Comparison of ENCODE assay signal across 26 cellular contexts in the genomic region with DNA sequence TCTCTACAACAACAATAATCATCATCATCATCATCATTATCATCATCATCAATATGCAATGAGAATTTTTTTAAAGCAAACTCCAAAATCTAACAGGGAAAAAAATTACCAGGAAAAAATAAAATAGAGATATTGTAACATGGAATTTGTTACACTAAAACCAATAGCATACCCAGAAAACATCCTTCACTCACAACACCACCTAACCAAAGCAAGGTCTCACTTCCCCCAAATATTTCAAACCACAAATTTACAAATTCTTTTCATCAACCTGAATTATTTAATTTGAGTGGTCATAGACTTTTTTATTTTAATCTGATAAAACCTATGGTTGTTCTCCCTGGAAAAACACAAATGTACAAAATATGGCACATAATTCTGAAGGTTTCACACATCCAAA.
"Had no signal": no experiment of that assay in that cellular context is flagged by ENCODE, and none has a peak within 500 bp of the region (broad histone marks: within the 10 kb centered on the region; RNA-seq: fewer than 3 reads in every experiment).

No MANE protein-coding gene starts in this region.

- H3K36me3 ChIP-seq: adrenal gland, ascending aorta, esophagus squamous epithelium, gastrocnemius medialis, pancreas, right atrium auricular region, spleen, upper lobe of left lung had no signal

- H3K4me3 Mint-ChIP-seq: activated CD4-positive, alpha-beta T cell treated with anti-CD3 and anti-CD28 coated beads, Interleukin-2, amount 10 ng/mL, durations not matched to agents 7 days and 5 days; activated CD8-positive, alpha-beta memory T cell treated with anti-CD3 and anti-CD28 coated beads, Interleukin-2, amount 10 ng/mL, durations not matched to agents 7 days and 5 days; activated CD8-positive, alpha-beta T cell treated with anti-CD3 and anti-CD28 coated beads for 36 hours; activated naive CD4-positive, alpha-beta T cell treated with anti-CD3 and anti-CD28 coated beads, Interleukin-2, amount 10 ng/mL, durations not matched to agents 7 days and 5 days; endodermal cell; nephron progenitor cell; T-helper 1 cell treated with Interleukin-12 subunit alpha and Interleukin-12 subunit beta and Interleukin-4 antibody, amounts not matched to agents 30 μg/mL and 1 μg/mL, for 36 hours had no signal

- ATAC-seq: activated CD8-positive, alpha-beta memory T cell treated with anti-CD3 and anti-CD28 coated beads, Interleukin-2, amount 10 ng/mL, durations not matched to agents 7 days and 5 days; activated CD8-positive, alpha-beta T cell treated with anti-CD3 and anti-CD28 coated beads for 36 hours; gastrocnemius medialis; left ventricle myocardium superior; pancreas; psoas muscle; stimulated activated naive CD8-positive, alpha-beta T cell treated with anti-CD3 and anti-CD28 coated beads, Interleukin-15, Interleukin-2, amounts not matched to agents 100 U/mL and 50 U/mL, for 24 hours had no signal

- H3K27me3 ChIP-seq: adrenal gland, ascending aorta, esophagus squamous epithelium, gastrocnemius medialis, pancreas, right atrium auricular region, spleen, upper lobe of left lung had no signal

- H3K27me3 Mint-ChIP-seq: activated CD4-positive, alpha-beta T cell treated with anti-CD3 and anti-CD28 coated beads, Interleukin-2, amount 10 ng/mL, durations not matched to agents 7 days and 5 days; activated CD8-positive, alpha-beta memory T cell treated with anti-CD3 and anti-CD28 coated beads, Interleukin-2, amount 10 ng/mL, durations not matched to agents 7 days and 5 days; activated CD8-positive, alpha-beta T cell treated with anti-CD3 and anti-CD28 coated beads for 36 hours; activated naive CD4-positive, alpha-beta T cell treated with anti-CD3 and anti-CD28 coated beads, Interleukin-2, amount 10 ng/mL, durations not matched to agents 7 days and 5 days had no signal

- DNase-seq: activated CD4-positive, alpha-beta T cell treated with anti-CD3 and anti-CD28 coated beads, Interleukin-2, amount 10 ng/mL, durations not matched to agents 7 days and 5 days; activated CD8-positive, alpha-beta memory T cell treated with anti-CD3 and anti-CD28 coated beads, Interleukin-2, amount 10 ng/mL, durations not matched to agents 7 days and 5 days; activated CD8-positive, alpha-beta T cell treated with anti-CD3 and anti-CD28 coated beads for 36 hours; activated effector memory CD4-positive, alpha-beta T cell treated with anti-CD3 and anti-CD28 coated beads, Interleukin-2, amount 50 U/mL, for 16 hours; activated naive CD4-positive, alpha-beta T cell treated with anti-CD3 and anti-CD28 coated beads, Interleukin-2, amount 10 ng/mL, durations not matched to agents 7 days and 5 days; activated T-cell treated with anti-CD3 and anti-CD28 coated beads for 4 hours; adrenal gland; central memory CD4-positive, alpha-beta T cell; endodermal cell; esophagus squamous epithelium; gastrocnemius medialis; hippocampal formation; left ventricle myocardium superior; mammary epithelial cell; midbrain; nephron progenitor cell; pancreas; psoas muscle; spleen; stimulated activated CD4-positive, alpha-beta T cell treated with anti-CD3 and anti-CD28 coated beads, Interleukin-4, amount 100 ng/mL, for 1 hour; stimulated activated naive CD8-positive, alpha-beta T cell treated with anti-CD3 and anti-CD28 coated beads, Interleukin-15, Interleukin-2, amounts not matched to agents 100 U/mL and 50 U/mL, for 24 hours; upper lobe of left lung had no signal

- H3K27ac ChIP-seq: adrenal gland, ascending aorta, coronary artery, esophagus squamous epithelium, gastrocnemius medialis, pancreas, psoas muscle, right atrium auricular region, spleen, upper lobe of left lung had no signal

- H3K9me3 ChIP-seq: adrenal gland, ascending aorta, esophagus squamous epithelium, gastrocnemius medialis, pancreas, psoas muscle, right atrium auricular region, spleen, upper lobe of left lung had no signal

- H3K4me1 Mint-ChIP-seq: nephron progenitor cell had no signal

- H3K4me3 ChIP-seq: adrenal gland, ascending aorta, coronary artery, esophagus squamous epithelium, gastrocnemius medialis, pancreas, psoas muscle, right atrium auricular region, spleen, upper lobe of left lung had no signal

- H3K27ac Mint-ChIP-seq: activated CD4-positive, alpha-beta T cell treated with anti-CD3 and anti-CD28 coated beads, Interleukin-2, amount 10 ng/mL, durations not matched to agents 7 days and 5 days; activated CD8-positive, alpha-beta memory T cell treated with anti-CD3 and anti-CD28 coated beads, Interleukin-2, amount 10 ng/mL, durations not matched to agents 7 days and 5 days; activated CD8-positive, alpha-beta T cell treated with anti-CD3 and anti-CD28 coated beads for 36 hours; activated naive CD4-positive, alpha-beta T cell treated with anti-CD3 and anti-CD28 coated beads, Interleukin-2, amount 10 ng/mL, durations not matched to agents 7 days and 5 days; endodermal cell; nephron progenitor cell; T-helper 1 cell treated with Interleukin-12 subunit alpha and Interleukin-12 subunit beta and Interleukin-4 antibody, amounts not matched to agents 30 μg/mL and 1 μg/mL, for 36 hours had no signal

- H3K9me3 Mint-ChIP-seq: activated CD4-positive, alpha-beta T cell treated with anti-CD3 and anti-CD28 coated beads, Interleukin-2, amount 10 ng/mL, durations not matched to agents 7 days and 5 days; activated CD8-positive, alpha-beta T cell treated with anti-CD3 and anti-CD28 coated beads for 36 hours; activated naive CD4-positive, alpha-beta T cell treated with anti-CD3 and anti-CD28 coated beads, Interleukin-2, amount 10 ng/mL, durations not matched to agents 7 days and 5 days; endodermal cell; nephron progenitor cell; T-helper 1 cell treated with Interleukin-12 subunit alpha and Interleukin-12 subunit beta and Interleukin-4 antibody, amounts not matched to agents 30 μg/mL and 1 μg/mL, for 36 hours had no signal
